In genomic region chr1:155971910-155972809, GRCh38 we compare ENCODE assay signal across 1 cellular context.
TF ChIP-seq lines count a peak whose summit lies in the region.

No MANE protein-coding gene starts in this region.

TF ChIP-seq in H1, 55 proteins besides CTCF, POLR2A, EP300 and RAD21:
- TF ChIP-seq BRCA1 (IDR thresholded peaks at IDR 0.05; ENCODE audit: low read depth, low read length) (no peak), PHF8 (conservative IDR thresholded peaks at IDR 0.05; ENCODE audit: low read depth, low read length) (no peak)
